ENCODE assay signal across 25 cellular contexts in genomic region chr18:12929477-12930083, GRCh38.
"Had no signal": no experiment of that assay in that cellular context is flagged by ENCODE, and none has a peak within 500 bp of the region (broad histone marks: within the 10 kb centered on the region; RNA-seq: fewer than 3 reads in every experiment).

No MANE protein-coding gene starts in this region.

- H3K36me3 ChIP-seq: esophagus muscularis mucosa, gastrocnemius medialis, spleen, upper lobe of right lung, WERI-Rb-1 had no signal

- H3K27ac ChIP-seq: esophagus muscularis mucosa, gastrocnemius medialis, spleen, upper lobe of right lung, WERI-Rb-1 had no signal

- ATAC-seq: activated CD8-positive, alpha-beta T cell treated with anti-CD3 and anti-CD28 coated beads for 36 hours; gastrocnemius medialis; left cardiac atrium; upper lobe of right lung had no signal

- H3K27me3 ChIP-seq: esophagus muscularis mucosa, gastrocnemius medialis, spleen, upper lobe of right lung had no signal

- H3K9me3 Mint-ChIP-seq: activated CD4-positive, alpha-beta T cell treated with anti-CD3 and anti-CD28 coated beads, Interleukin-2, amount 10 ng/mL, durations not matched to agents 7 days and 5 days; activated CD8-positive, alpha-beta T cell treated with anti-CD3 and anti-CD28 coated beads for 36 hours; activated naive CD4-positive, alpha-beta T cell treated with anti-CD3 and anti-CD28 coated beads, Interleukin-2, amount 50 U/mL, for 24 hours; brain; dendritic cell treated with granulocyte-macrophage colony-stimulating factor and Interleukin-4, amounts not matched to agents 40 ng/mL and 50 ng/mL, for 4 days; memory B cell; neural crest cell; T-cell had no signal

- H3K4me3 ChIP-seq: esophagus muscularis mucosa, gastrocnemius medialis, spleen, upper lobe of right lung had no signal

- H3K36me3 Mint-ChIP-seq: activated naive CD4-positive, alpha-beta T cell treated with anti-CD3 and anti-CD28 coated beads, Interleukin-2, amount 50 U/mL, for 24 hours; brain; memory B cell; T-cell had no signal

- DNase-seq: activated CD4-positive, alpha-beta T cell treated with anti-CD3 and anti-CD28 coated beads, Interleukin-2, amount 10 ng/mL, durations not matched to agents 7 days and 5 days; activated CD4-positive, CD25-positive, alpha-beta regulatory T cell treated with anti-CD3 and anti-CD28 coated beads, Interleukin-2, amount 50 U/mL, for 72 hours; activated CD8-positive, alpha-beta T cell treated with anti-CD3 and anti-CD28 coated beads for 36 hours; activated gamma-delta T cell treated with Interleukin-2 at 50 U/mL for 16 hours; aorta; effector CD4-positive, alpha-beta T cell; gastrocnemius medialis; head of caudate nucleus; hypothalamus; left cardiac atrium; retina; spleen; stimulated activated CD4-positive, alpha-beta T cell treated with anti-CD3 and anti-CD28 coated beads, Interleukin-4, amount 100 ng/mL, for 1 hour; stimulated activated naive CD4-positive, alpha-beta T cell treated with Interleukin-2 at 50 U/mL for 16 hours; upper lobe of right lung; WERI-Rb-1 had no signal

- H3K9me3 ChIP-seq: esophagus muscularis mucosa, gastrocnemius medialis, spleen, upper lobe of right lung had no signal

- H3K4me1 ChIP-seq: gastrocnemius medialis, upper lobe of right lung had no signal

- H3K27me3 Mint-ChIP-seq: activated CD4-positive, alpha-beta T cell treated with anti-CD3 and anti-CD28 coated beads, Interleukin-2, amount 10 ng/mL, durations not matched to agents 7 days and 5 days; activated naive CD4-positive, alpha-beta T cell treated with anti-CD3 and anti-CD28 coated beads, Interleukin-2, amount 50 U/mL, for 24 hours; dendritic cell treated with granulocyte-macrophage colony-stimulating factor and Interleukin-4, amounts not matched to agents 40 ng/mL and 50 ng/mL, for 4 days had no signal

- H3K27ac Mint-ChIP-seq: activated CD4-positive, alpha-beta T cell treated with anti-CD3 and anti-CD28 coated beads, Interleukin-2, amount 10 ng/mL, durations not matched to agents 7 days and 5 days; activated CD8-positive, alpha-beta T cell treated with anti-CD3 and anti-CD28 coated beads for 36 hours; activated naive CD4-positive, alpha-beta T cell treated with anti-CD3 and anti-CD28 coated beads, Interleukin-2, amount 50 U/mL, for 24 hours; brain; dendritic cell treated with granulocyte-macrophage colony-stimulating factor and Interleukin-4, amounts not matched to agents 40 ng/mL and 50 ng/mL, for 4 days; T-cell had no signal

- FAIRE-seq: islet of Langerhans, TTC549 had no signal

- H3K4me3 Mint-ChIP-seq: activated CD4-positive, alpha-beta T cell treated with anti-CD3 and anti-CD28 coated beads, Interleukin-2, amount 10 ng/mL, durations not matched to agents 7 days and 5 days; activated CD8-positive, alpha-beta T cell treated with anti-CD3 and anti-CD28 coated beads for 36 hours; activated naive CD4-positive, alpha-beta T cell treated with anti-CD3 and anti-CD28 coated beads, Interleukin-2, amount 50 U/mL, for 24 hours; brain; dendritic cell treated with granulocyte-macrophage colony-stimulating factor and Interleukin-4, amounts not matched to agents 40 ng/mL and 50 ng/mL, for 4 days; memory B cell; neural crest cell; T-cell had no signal
